8 cellular contexts compared by ENCODE assay signal in genomic region chr4:87853108-87853507, GRCh38. TPM values are rescaled to one million over a fixed set of nuclear protein-coding genes. Genes with fewer than 3 reads are reported as not detected.
A peak's percentile ranks its signal among the peaks of the same experiment; 100 is the strongest.
DNase-seq lines count a peak whose midpoint lies in the region; ATAC-seq and TF ChIP-seq lines count a peak whose summit lies in the region.

No MANE protein-coding gene starts in this region.

- H3K27ac ChIP-seq in coronary artery, result no peak overlapping the region

- H3K27me3 Mint-ChIP-seq in nephron (ENCODE audit: low read depth), result peaks cover 4% of the 10 kb centered on the region

- H3K4me1 Mint-ChIP-seq in nephron, result no peaks in the 10 kb centered on the region

- DNase-seq in AG09309 (ENCODE audit: low read depth), result peak; percentile 25
- DNase-seq in NCI-H460 (ENCODE audit: extremely low read depth, low read depth), result peak; percentile 56
- no peak for DNase-seq in coronary artery (ENCODE audit: low spot score)
- no peak for DNase-seq in OCI-M2 (lab: John Stamatoyannopoulos, UW; ENCODE audit: unreplicated experiment)
- DNase-seq in NCI-H146 treated with DMSO at 0.1 percent for 48 hours (lab: John Stamatoyannopoulos, UW; ENCODE audit: unreplicated experiment), result no peak

- peak; percentile 41 for TF ChIP-seq CTCF in AG09309 (IDR thresholded peaks at IDR 0.05; ENCODE audit: control insufficient read depth, insufficient read depth, low read depth, low read length, missing control alignments)
- TF ChIP-seq CTCF in GM12874 (IDR thresholded peaks at IDR 0.05; ENCODE audit: insufficient read depth, low read depth, low read length), result 0 out of 2 replicates have a peak, but pooled peaks have one; percentile 16
- TF ChIP-seq CTCF in coronary artery (IDR thresholded peaks at IDR 0.05), result peak; percentile 22
- TF ChIP-seq CTCF in nephron (IDR thresholded peaks at IDR 0.05; ENCODE audit: unreplicated experiment in 3 of 3), result peak; percentile 50 to 61 (median 55)

- H3K9me3 Mint-ChIP-seq in nephron, result no peaks in the 10 kb centered on the region

- H3K27ac Mint-ChIP-seq in nephron, result no peak overlapping the region

- no peak for ATAC-seq in HG03196 (IDR thresholded peaks at IDR 0.05; ENCODE audit: unreplicated experiment)

- no peaks in the 10 kb centered on the region for H3K36me3 Mint-ChIP-seq in nephron (ENCODE audit: low read depth)

- no peak overlapping the region for H3K4me3 Mint-ChIP-seq in nephron

- H3K4me3 ChIP-seq in AG09309 (ENCODE audit: control insufficient read depth, low read depth, low read length) (no peak overlapping the region), coronary artery (no peak overlapping the region)

RNA-seq across cellular contexts. Expression of gene MEPE, which starts 20.3 kb away (rescaled TPM):
- not detected in 2 replicates for total RNA-seq in NCI-H460 (2014; rRNA removed; shearing (Covaris generic))
- polyA plus RNA-seq in NCI-H460 (2014; cell fraction: nucleus; rRNA removed), result not detected in 2 replicates

RNA-seq across cellular contexts. Expression of gene IBSP, which starts 53.8 kb away (rescaled TPM):
- total RNA-seq in NCI-H460 (2014; rRNA removed; shearing (Covaris generic)), result not detected in 2 replicates
- polyA plus RNA-seq in NCI-H460 (2014; cell fraction: nucleus; rRNA removed), result not detected in 2 replicates

Comparison
In these comparisons a context has a peak if more than half of its experiments do, and no peak if none do; other contexts are left out.
1. DNase-seq: peak in AG09309 (single experiment) and NCI-H460 (single experiment); none in coronary artery (single experiment), OCI-M2 (single experiment) and NCI-H146 treated with DMSO at 0.1 percent for 48 hours (single experiment).
2. Peak in every context shown above with its lines, with median percentiles within 50 percentile points of each other: CTCF ChIP-seq.